Comparison of ENCODE assay signal across 17 cellular contexts in the genomic region with DNA sequence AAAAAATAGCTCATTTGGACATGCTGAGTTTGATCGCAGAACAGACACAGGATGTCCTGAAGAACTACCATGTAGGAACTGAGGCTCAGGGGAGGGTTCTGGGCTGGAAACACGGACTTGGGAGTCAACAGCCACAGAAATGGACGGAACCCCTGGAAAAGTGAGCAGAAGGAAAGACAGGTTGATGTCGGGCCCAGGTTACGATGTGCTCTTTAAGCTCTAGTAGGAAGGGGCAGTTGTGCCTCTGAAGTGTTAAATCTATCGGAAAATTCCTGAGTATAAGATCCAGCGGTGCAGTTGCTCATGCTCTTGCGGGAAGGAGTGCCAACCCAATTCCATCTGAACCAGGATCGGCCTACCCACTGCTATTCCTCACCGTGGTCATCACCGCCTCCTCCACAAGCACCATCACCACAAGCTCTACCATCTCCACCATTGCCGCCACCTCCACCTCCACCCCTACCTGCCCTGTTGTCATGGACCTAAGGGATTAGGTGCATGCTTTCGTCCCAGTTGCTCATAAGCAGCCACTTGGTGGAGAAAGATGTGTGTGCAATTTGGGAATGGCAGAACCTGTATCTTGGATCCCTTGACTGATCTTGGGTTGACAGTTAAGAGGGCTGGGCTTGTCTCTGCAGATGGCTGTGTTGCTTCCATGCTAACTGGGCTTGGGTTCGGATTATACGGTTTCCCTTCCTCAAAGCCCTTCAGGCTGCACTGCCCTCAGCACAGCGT.
"Had no signal": no experiment of that assay in that cellular context is flagged by ENCODE, and none has a peak within 500 bp of the region (broad histone marks: within the 10 kb centered on the region; RNA-seq: fewer than 3 reads in every experiment).

No MANE protein-coding gene starts in this region.

- ATAC-seq: activated CD8-positive, alpha-beta T cell treated with anti-CD3 and anti-CD28 coated beads, Interleukin-2, amount 10 ng/mL, durations not matched to agents 7 days and 5 days; esophagus mucosa; gastroesophageal sphincter; natural killer cell; pancreas; stimulated activated naive B cell treated with anti-CD40 and anti-IgM and Interleukin-4, amounts not matched to agents 10 μg/mL and 1 μg/mL and 100 μg/mL, for 72 hours; T-cell had no signal

- H3K4me3 ChIP-seq: ascending aorta, gastroesophageal sphincter, heart left ventricle, pancreas had no signal

- H3K9me3 ChIP-seq: ascending aorta, gastroesophageal sphincter, heart left ventricle, pancreas had no signal

- H3K36me3 ChIP-seq: ascending aorta, gastroesophageal sphincter, heart left ventricle, pancreas had no signal

- H3K27ac ChIP-seq: ascending aorta, pancreas had no signal

- DNase-seq: activated CD4-positive, alpha-beta T cell treated with anti-CD3 and anti-CD28 coated beads, Interleukin-2, amount 10 ng/mL, durations not matched to agents 24 days and 14 days; activated CD8-positive, alpha-beta T cell treated with anti-CD3 and anti-CD28 coated beads, Interleukin-2, amount 10 ng/mL, durations not matched to agents 7 days and 5 days; activated effector memory CD4-positive, alpha-beta T cell treated with Interleukin-2 at 50 U/mL for 16 hours; activated naive CD4-positive, alpha-beta T cell treated with anti-CD3 and anti-CD28 coated beads, Interleukin-2, amount 50 U/mL, for 16 hours; activated T-cell treated with anti-CD3 and anti-CD28 coated beads, Interleukin-2, amount 50 U/mL, for 48 hours; cerebellar nuclear complex; effector CD4-positive, alpha-beta T cell; immature natural killer cell; natural killer cell; stimulated activated naive B cell treated with anti-CD40 and anti-IgM and Interleukin-4, amounts not matched to agents 10 μg/mL and 1 μg/mL and 100 μg/mL, for 72 hours; T-cell; T-helper 9 cell had no signal

- H3K27me3 ChIP-seq: ascending aorta, gastroesophageal sphincter, heart left ventricle, pancreas had no signal
